20 cellular contexts compared by ENCODE assay signal in the genomic region with DNA sequence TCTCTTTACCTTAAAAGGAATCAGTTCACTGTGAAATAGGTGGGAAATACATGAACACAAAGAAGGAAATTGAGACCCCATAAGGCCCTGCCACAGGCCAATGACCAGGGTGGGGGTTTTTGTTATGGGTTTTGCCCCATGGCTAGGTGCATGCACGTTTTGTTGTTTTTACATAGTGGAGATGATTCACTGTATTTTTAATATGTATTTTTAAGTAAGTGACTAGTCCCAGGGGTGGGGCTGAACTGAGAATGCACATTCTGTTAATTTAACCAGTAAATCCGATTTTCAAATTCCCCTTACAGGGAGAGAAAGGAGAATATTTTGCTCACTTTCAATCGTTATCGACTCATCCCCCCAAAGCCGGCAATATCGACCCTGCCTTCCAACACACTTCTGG. TPM values are rescaled to one million over a fixed set of nuclear protein-coding genes. Genes with fewer than 3 reads are reported as not detected.
DNase-seq lines count a peak whose midpoint lies in the region; ATAC-seq and TF ChIP-seq lines count a peak whose summit lies in the region.
"Had no signal": no experiment of that assay in that cellular context is flagged by ENCODE, and none has a peak within 500 bp of the region (broad histone marks: within the 10 kb centered on the region; RNA-seq: fewer than 3 reads in every experiment).

No MANE protein-coding gene starts in this region.

- ATAC-seq in Right ventricle myocardium inferior (no peak), left ventricle myocardium superior (no peak), HG03457 (IDR thresholded peaks at IDR 0.05; ENCODE audit: unreplicated experiment) (no peak)
- ATAC-seq in activated CD4-positive, CD25-positive, alpha-beta regulatory T cell treated with anti-CD3 and anti-CD28 coated beads, Interleukin-2, amount 50 U/mL, for 24 hours: no peak
- ATAC-seq: GM12878 had no signal

- no peaks in the 10 kb centered on the region for H3K27me3 ChIP-seq in colonic mucosa
- no peaks in the 10 kb centered on the region for H3K27me3 ChIP-seq in neural cell (ENCODE audit: insufficient read depth, low read depth, low read length)
- H3K27me3 ChIP-seq: Peyer's patch had no signal

- TF ChIP-seq EP300 in neural cell (conservative IDR thresholded peaks at IDR 0.05; ENCODE audit: poor library complexity, severe bottlenecking): no peak

- H3K4me3 ChIP-seq in colonic mucosa: no peak overlapping the region
- H3K4me3 ChIP-seq in neural cell (ENCODE audit: low read length): peak overlapping the region; percentile 12
- H3K4me3 ChIP-seq: GM12878, Peyer's patch had no signal

- intact Hi-C loops in Right ventricle myocardium inferior (cut with DNase I) (loop anchor here (5.0 kb wide), 1 partner anchor 37 kb away; no protein-coding TSS in a partner anchor), left ventricle myocardium superior (cut with micrococcal nuclease) (no loop called here), colonic mucosa (cut with DNase I) (no loop called here)

- no peaks in the 10 kb centered on the region for H3K9me2 ChIP-seq in neural cell (ENCODE audit: insufficient read depth, low read length)

- no peak for TF ChIP-seq RAD21 in neural cell (conservative IDR thresholded peaks at IDR 0.05)

- peak overlapping the region; percentile 1 for H3K4me2 ChIP-seq in neural cell (ENCODE audit: low read length)

- H4K20me1 ChIP-seq in neural cell (ENCODE audit: insufficient read depth): no peaks in the 10 kb centered on the region

- H3K9ac ChIP-seq in colonic mucosa (ENCODE audit: low read depth in 2 of 2, low read length in 2 of 2) (no peak overlapping the region), neural cell (ENCODE audit: low read length) (peak overlapping the region; percentile 38)

- no peaks in the 10 kb centered on the region for H3K36me3 ChIP-seq in colonic mucosa
- no peaks in the 10 kb centered on the region for H3K36me3 ChIP-seq in neural cell (ENCODE audit: insufficient read depth, low read length)
- H3K36me3 ChIP-seq: Peyer's patch had no signal

- H3K79me2 ChIP-seq in neural cell (replicated peaks; ENCODE audit: insufficient read depth, low read length): no peaks in the 10 kb centered on the region

- peak; percentile 9 for DNase-seq in Right ventricle myocardium inferior (ENCODE audit: missing footprints)
- no peak for DNase-seq in left ventricle myocardium superior
- DNase-seq in colonic mucosa: no peak
- no peak for DNase-seq in COLO829 (ENCODE audit: low spot score)
- no peak for DNase-seq in ecto neural progenitor cell (ENCODE audit: low spot score)
- DNase-seq: C1 segment of cervical spinal cord, Caco-2, HCEC 1CT, NCI-H1105, NCI-H187, NCI-H2171, SIG-M5 had no signal

- TF ChIP-seq CTCF in colonic mucosa (IDR thresholded peaks at IDR 0.05) (no peak), neural cell (IDR thresholded peaks at IDR 0.05; ENCODE audit: poor library complexity, severe bottlenecking) (no peak)

- H3F3A ChIP-seq in neural cell (ENCODE audit: insufficient read depth, low read length, poor library complexity, severe bottlenecking): no peaks in the 10 kb centered on the region

- H3K4me1 ChIP-seq in colonic mucosa: peaks cover 13% of the 10 kb centered on the region

- H3K27ac ChIP-seq in colonic mucosa (peak overlapping the region; percentile 27), neural cell (ENCODE audit: low read length) (peak overlapping the region; percentile 40)

- H3K9me3 ChIP-seq in colonic mucosa: no peaks in the 10 kb centered on the region
- H3K9me3 ChIP-seq in neural cell (ENCODE audit: low read length): no peaks in the 10 kb centered on the region
- H3K9me3 ChIP-seq: Caco-2, Peyer's patch had no signal

- no peak overlapping the region for H2AFZ ChIP-seq in neural cell (ENCODE audit: low read depth, low read length)

TF ChIP-seq in neural cell, 6 proteins besides CTCF, POLR2A, EP300 and RAD21:
- TF ChIP-seq TAF1 (IDR thresholded peaks at IDR 0.05; ENCODE audit: low read depth) (no peak), EZH2 (IDR thresholded peaks at IDR 0.05; ENCODE audit: borderline replicate concordance, insufficient read depth, low read length, poor library complexity, severe bottlenecking) (no peak)

RNA-seq across cellular contexts. Expression of gene DLK1, which starts 51.0 kb away (rescaled TPM):
- total RNA-seq in Right ventricle myocardium inferior (52.3 TPM), left ventricle myocardium superior (22.7 TPM), colonic mucosa (1 to 10 TPM in 1 of 2 donors, not detected in 1; 2.2 TPM)
- polyA plus RNA-seq in neural cell: 6.8 and 14.8 TPM in 2 replicates
- 5.1 and 9.8 TPM in 2 replicates for polyA minus RNA-seq in neural cell
- total RNA-seq: A172, Caco-2, M059J, NCI-H460, Peyer's patch had no signal
- polyA plus RNA-seq: GM12878 had no signal
